Comparison of ENCODE assay signal across 13 cellular contexts in the genomic region with DNA sequence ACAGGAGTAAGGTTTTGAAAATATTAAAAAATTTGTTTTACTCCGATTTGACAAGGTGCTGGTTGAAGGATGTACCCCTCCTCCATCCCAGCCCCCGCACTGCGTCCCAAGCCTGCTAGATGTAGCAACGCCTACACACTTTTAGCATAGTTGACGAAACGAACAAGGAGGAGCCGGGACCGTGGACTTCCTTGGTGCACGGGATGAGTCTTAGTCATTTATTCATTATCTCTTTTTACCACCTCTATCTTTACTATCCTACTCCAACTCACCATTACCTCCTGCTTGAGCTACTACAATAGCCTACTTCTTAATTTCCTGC. TPM values are rescaled to one million over a fixed set of nuclear protein-coding genes. Genes with fewer than 3 reads are reported as not detected.
DNase-seq lines count a peak whose midpoint lies in the region; ATAC-seq, FAIRE-seq and TF ChIP-seq lines count a peak whose summit lies in the region.
"Had no signal": no experiment of that assay in that cellular context is flagged by ENCODE, and none has a peak within 500 bp of the region (broad histone marks: within the 10 kb centered on the region; RNA-seq: fewer than 3 reads in every experiment).

No MANE protein-coding gene starts in this region.

- 54 to 67% methylated on average over 9 of the region's 9 CpGs for WGBS in heart right ventricle, 2 donors

- DNase-seq in astrocyte (ENCODE audit: low read depth): peak; percentile 26
- DNase-seq in heart right ventricle: peak; percentile 22 to 46
- no peak for DNase-seq in gastrocnemius medialis
- DNase-seq in D721Med (ENCODE audit: insufficient read length, low spot score): no peak
- DNase-seq in NCI-H146 (lab: John Stamatoyannopoulos, UW): no peak
- DNase-seq: activated T-cell treated with anti-CD3 and anti-CD28 coated beads for 4 hours; CD4-positive, CD25-positive, alpha-beta regulatory T cell; Karpas-422; stimulated activated CD8-positive, alpha-beta memory T cell treated with anti-CD3 and anti-CD28 coated beads, Interleukin-4, amount 100 ng/mL, for 48 hours had no signal

- TF ChIP-seq POLR2A in gastrocnemius medialis (IDR thresholded peaks at IDR 0.05): no peak

- peaks cover 69% of the 10 kb centered on the region for H3K4me1 Mint-ChIP-seq in astrocyte (ENCODE audit: low read depth, unreplicated experiment)
- H3K4me1 Mint-ChIP-seq: CD4-positive, CD25-positive, alpha-beta regulatory T cell had no signal

- peaks cover 28 to 56% (median 33%) of the 10 kb centered on the region in 10 experiments for H3K4me1 ChIP-seq in BLaER1 treated with 17β-estradiol and CSF1 and Interleukin-3, amounts not matched to agents 10 nM and 100 nM
- H3K4me1 ChIP-seq in astrocyte (ENCODE audit: insufficient read depth, low read length): peaks cover 37% of the 10 kb centered on the region
- H3K4me1 ChIP-seq in heart right ventricle: peaks cover 16 to 90% (median 62%) of the 10 kb centered on the region in 9 donors
- H3K4me1 ChIP-seq in gastrocnemius medialis: peaks cover 27 to 31% of the 10 kb centered on the region in 2 donors

- H3K27me3 ChIP-seq in BLaER1 treated with 17β-estradiol and CSF1 and Interleukin-3, amounts not matched to agents 10 nM and 100 nM: no peaks in the 10 kb centered on the region
- H3K27me3 ChIP-seq in astrocyte (ENCODE audit: insufficient read depth, low read length): no peaks in the 10 kb centered on the region
- no peaks in the 10 kb centered on the region for H3K27me3 ChIP-seq in heart right ventricle
- no peaks in the 10 kb centered on the region for H3K27me3 ChIP-seq in gastrocnemius medialis

- H4K20me1 ChIP-seq in BLaER1 treated with 17β-estradiol and CSF1 and Interleukin-3, amounts not matched to agents 10 nM and 100 nM: no peaks in the 10 kb centered on the region
- peaks cover 87% of the 10 kb centered on the region for H4K20me1 ChIP-seq in astrocyte (ENCODE audit: insufficient read depth, low read length)

- peaks cover 7% of the 10 kb centered on the region for H3K36me3 Mint-ChIP-seq in astrocyte (ENCODE audit: low read depth, unreplicated experiment)
- H3K36me3 Mint-ChIP-seq: CD4-positive, CD25-positive, alpha-beta regulatory T cell had no signal

- peaks cover 98% of the 10 kb centered on the region for H3K79me2 ChIP-seq in astrocyte (ENCODE audit: insufficient read depth, low read length)

- H3K27ac ChIP-seq in BLaER1 treated with 17β-estradiol and CSF1 and Interleukin-3, amounts not matched to agents 10 nM and 100 nM: peak overlapping the region in 4 of 11 experiments; percentile 16 to 49 (median 32); a peak in 3 of 22 replicates
- H3K27ac ChIP-seq in astrocyte (ENCODE audit: low read depth, low read length): peak overlapping the region; percentile 58
- peak overlapping the region in 9 of 10 donors; percentile 26 to 87 (median 77) for H3K27ac ChIP-seq in heart right ventricle
- H3K27ac ChIP-seq in gastrocnemius medialis: peak overlapping the region; percentile 45 to 70 (median 64)

- no peaks in the 10 kb centered on the region for H3K36me3 ChIP-seq in BLaER1 treated with 17β-estradiol and CSF1 and Interleukin-3, amounts not matched to agents 10 nM and 100 nM
- H3K36me3 ChIP-seq in astrocyte (ENCODE audit: insufficient read depth, low read length): no peaks in the 10 kb centered on the region
- H3K36me3 ChIP-seq in heart right ventricle: no peaks in the 10 kb centered on the region
- H3K36me3 ChIP-seq in gastrocnemius medialis: no peaks in the 10 kb centered on the region

- intact Hi-C loops in heart right ventricle (cut with DNase I) (loop anchor here in 3 of 10 donors (5.0 kb wide), 3 partner anchors 42 to 53 kb away; no protein-coding TSS in a partner anchor), gastrocnemius medialis (cut with DNase I; ENCODE audit: low total_unique reads) (loop anchor here (5.0 kb wide), 1 partner anchor 53 kb away; no protein-coding TSS in a partner anchor)

- no peak overlapping the region; a peak in 1 of 22 replicates for H3K9ac ChIP-seq in BLaER1 treated with 17β-estradiol and CSF1 and Interleukin-3, amounts not matched to agents 10 nM and 100 nM
- H3K9ac ChIP-seq in astrocyte (ENCODE audit: low read length): peak overlapping the region; percentile 74

- no peaks in the 10 kb centered on the region for H3K27me3 Mint-ChIP-seq in astrocyte (ENCODE audit: low read depth, unreplicated experiment)

- H3K4me2 ChIP-seq in BLaER1 treated with 17β-estradiol and CSF1 and Interleukin-3, amounts not matched to agents 10 nM and 100 nM: peak overlapping the region; percentile 52 to 87 (median 72); a peak in 21 of 22 replicates
- peak overlapping the region; percentile 83 for H3K4me2 ChIP-seq in astrocyte (ENCODE audit: low read length)

- peak in 4 of 8 donors; percentile 31 to 55 (median 36) for ATAC-seq in heart right ventricle
- ATAC-seq in gastrocnemius medialis: no peak
- no peak for ATAC-seq in GM19324 (IDR thresholded peaks at IDR 0.05; ENCODE audit: low FRiP score, unreplicated experiment)
- ATAC-seq in GM19395 (IDR thresholded peaks at IDR 0.05; ENCODE audit: unreplicated experiment): no peak

- in situ Hi-C loops in gastrocnemius medialis (cut with MboI; ENCODE audit: low sequenced_read_pairs in 4 of 4): no loop called here

- H3K4me3 ChIP-seq in BLaER1 treated with 17β-estradiol and CSF1 and Interleukin-3, amounts not matched to agents 10 nM and 100 nM: no peak overlapping the region
- H3K4me3 ChIP-seq in astrocyte (ENCODE audit: insufficient read depth, low read depth, low read length): no peak overlapping the region
- peak overlapping the region in 7 of 10 donors; percentile 20 to 42 (median 31) for H3K4me3 ChIP-seq in heart right ventricle
- H3K4me3 ChIP-seq in gastrocnemius medialis: peak overlapping the region in 2 of 4 donors; percentile 23 to 41

- no peak for TF ChIP-seq CTCF in astrocyte (IDR thresholded peaks at IDR 0.05; ENCODE audit: insufficient read depth, low read depth, low read length)
- TF ChIP-seq CTCF in heart right ventricle (IDR thresholded peaks at IDR 0.05): no peak
- TF ChIP-seq CTCF in gastrocnemius medialis (IDR thresholded peaks at IDR 0.05 in 4 of 5, conservative IDR thresholded peaks at IDR 0.05 in 1 of 5): no peak
- TF ChIP-seq CTCF in D721Med (IDR thresholded peaks at IDR 0.05; ENCODE audit: insufficient read depth, missing control alignments): no peak

- peak overlapping the region; percentile 3 for H3K27ac Mint-ChIP-seq in astrocyte (ENCODE audit: unreplicated experiment)
- H3K27ac Mint-ChIP-seq: CD4-positive, CD25-positive, alpha-beta regulatory T cell had no signal

- H3K4me3 Mint-ChIP-seq in astrocyte (ENCODE audit: unreplicated experiment): peak overlapping the region; percentile 3
- H3K4me3 Mint-ChIP-seq: CD4-positive, CD25-positive, alpha-beta regulatory T cell had no signal

- no peak for FAIRE-seq in astrocyte (lab: Jason Lieb, UNC)
- no peak for FAIRE-seq in D721Med (lab: Jason Lieb, UNC)

- no peaks in the 10 kb centered on the region for H3K9me3 Mint-ChIP-seq in astrocyte (ENCODE audit: unreplicated experiment)

- H2AFZ ChIP-seq in astrocyte (ENCODE audit: low read depth, low read length): no peak overlapping the region

- H3K9me3 ChIP-seq in BLaER1 treated with 17β-estradiol and CSF1 and Interleukin-3, amounts not matched to agents 10 nM and 100 nM (replicated peaks in 1 of 11): peaks cover 0 to 6% (median 0%) of the 10 kb centered on the region in 11 experiments; a peak in 2 of 22 replicates
- H3K9me3 ChIP-seq in astrocyte (ENCODE audit: insufficient read depth, low read depth, low read length) (no peaks in the 10 kb centered on the region), heart right ventricle (no peaks in the 10 kb centered on the region), gastrocnemius medialis (no peaks in the 10 kb centered on the region)

RNA-seq across cellular contexts. Expression of a gene that starts 10.6 kb away (rescaled TPM):
- total RNA-seq in astrocyte (84.4 and 101 TPM in 2 replicates), heart right ventricle (10 to 100 TPM in 4 of 10 donors, 1 to 10 TPM in 6; 6.4 to 12.2 (median 8.4) TPM), gastrocnemius medialis (1 to 10 TPM; 3.6 to 6.7 (median 4.6) TPM)
- polyA plus RNA-seq in heart right ventricle: 1 to 10 TPM; 1.8 to 1.9 TPM
- total RNA-seq: T-helper 2 cell treated with Interferon-gamma antibody and Interleukin-4, amounts not matched to agents 100 ng/mL and 5 ng/mL, for 36 hours had no signal
- polyA plus RNA-seq: CD4-positive, CD25-positive, alpha-beta regulatory T cell had no signal

Comparison
In these comparisons a context has a peak if more than half of its experiments do, and no peak if none do; other contexts are left out.
1. H3K4me3 ChIP-seq: peak in heart right ventricle (7 of 10); none in BLaER1 treated with 17β-estradiol and CSF1 and Interleukin-3, amounts not matched to agents 10 nM and 100 nM (0 of 10) and astrocyte (single experiment).
2. DNase-seq: peak in astrocyte (single experiment) and heart right ventricle (2 of 2); none in gastrocnemius medialis (0 of 2), D721Med (single experiment) and NCI-H146 (single experiment).